ENCODE assay signal across 11 cellular contexts in genomic region chr14:42192659-42193425, GRCh38.
A peak's percentile ranks its signal among the peaks of the same experiment; 100 is the strongest.
DNase-seq lines count a peak whose midpoint lies in the region; FAIRE-seq and TF ChIP-seq lines count a peak whose summit lies in the region.
"Had no signal": no experiment of that assay in that cellular context is flagged by ENCODE, and none has a peak within 500 bp of the region (broad histone marks: within the 10 kb centered on the region; RNA-seq: fewer than 3 reads in every experiment).

No MANE protein-coding gene starts in this region.

- no peaks in the 10 kb centered on the region for H3K27me3 ChIP-seq in adipocyte (replicated peaks; ENCODE audit: control insufficient read depth, insufficient read depth, low read length)
- no peaks in the 10 kb centered on the region for H3K27me3 ChIP-seq in keratinocyte (ENCODE audit: control insufficient read depth, extremely low read depth, insufficient read depth, low read length)
- H3K27me3 ChIP-seq in uterus = no peaks in the 10 kb centered on the region

- H3K4me1 ChIP-seq in adipocyte (ENCODE audit: control insufficient read depth, insufficient read depth, low read length) (peaks cover 10% of the 10 kb centered on the region), keratinocyte (ENCODE audit: control insufficient read depth, extremely low read depth, insufficient read depth, low read length) (peaks cover 19% of the 10 kb centered on the region), uterus (no peaks in the 10 kb centered on the region)

- FAIRE-seq in keratinocyte (lab: Jason Lieb, UNC) = peak; percentile 69
- FAIRE-seq: K562 had no signal

- DNase-seq in AG09319 (ENCODE audit: extremely low read depth, low read depth) (peak; percentile 92), LHCN-M2 (ENCODE audit: low read depth) (peak; percentile 94), adipocyte (ENCODE audit: low read depth) (peak; percentile 96), keratinocyte (ENCODE audit: low read depth, low spot score) (no peak), GM10248 (ENCODE audit: extremely low spot score) (no peak), NCI-H187 treated with DMSO at 0.1 percent for 48 hours (lab: John Stamatoyannopoulos, UW) (no peak), uterus (no peak), cerebellum (ENCODE audit: low spot score) (no peak)
- DNase-seq: activated naive CD4-positive, alpha-beta T cell treated with anti-CD3 and anti-CD28 coated beads for 36 hours; islet precursor cell had no signal

- peak overlapping the region; percentile 58 for H3K4me3 ChIP-seq in adipocyte (ENCODE audit: low read length)
- peak overlapping the region in 2 of 3 experiments; percentile 51 to 68 for H3K4me3 ChIP-seq in keratinocyte (ENCODE audit: control insufficient read depth in 2 of 3, extremely low read depth in 1 of 3, insufficient read depth in 2 of 3, low read depth in 1 of 3, low read length in 3 of 3)
- no peak overlapping the region for H3K4me3 ChIP-seq in uterus
- H3K4me3 ChIP-seq: K562 had no signal

- H3K27ac ChIP-seq in keratinocyte (ENCODE audit: control insufficient read depth, insufficient read depth, low read length) (peak overlapping the region; percentile 70), uterus (peak overlapping the region in 1 of 2 donors; percentile 59)

- no peaks in the 10 kb centered on the region for H3K9me3 ChIP-seq in adipocyte (ENCODE audit: control insufficient read depth, low read length)
- no peaks in the 10 kb centered on the region for H3K9me3 ChIP-seq in keratinocyte (ENCODE audit: control insufficient read depth, low read depth, low read length)
- H3K9me3 ChIP-seq in uterus = no peaks in the 10 kb centered on the region

- CTCF ChIA-PET in GM10248 (lab: Yijun Ruan, JAX) = no interaction called here

- no peak for TF ChIP-seq CTCF in AG09319 (IDR thresholded peaks at IDR 0.05; ENCODE audit: low read depth, low read length)
- TF ChIP-seq CTCF in keratinocyte (optimal IDR thresholded peaks at IDR 0.05 in 1 of 3, IDR thresholded peaks at IDR 0.05 in 1 of 3, conservative IDR thresholded peaks at IDR 0.05 in 1 of 3; ENCODE audit: extremely low read depth in 1 of 3, insufficient read depth in 2 of 3, low read length in 3 of 3) = no peak
- no peak for TF ChIP-seq CTCF in GM10248 (IDR thresholded peaks at IDR 0.05; ENCODE audit: control extremely low read depth, extremely low read depth, low read depth, missing control alignments)
- TF ChIP-seq CTCF in uterus (IDR thresholded peaks at IDR 0.05) = no peak

- no peaks in the 10 kb centered on the region for H4K20me1 ChIP-seq in keratinocyte (ENCODE audit: control insufficient read depth, extremely low read depth, insufficient read depth, low read length)

- no peaks in the 10 kb centered on the region for H3K79me2 ChIP-seq in keratinocyte (ENCODE audit: control insufficient read depth, insufficient read depth, low read length)

- no peak overlapping the region for H3K9ac ChIP-seq in adipocyte (ENCODE audit: low read length)
- peak overlapping the region; percentile 60 for H3K9ac ChIP-seq in keratinocyte (ENCODE audit: control insufficient read depth, extremely low read depth, insufficient read depth, low read length)

- TF ChIP-seq POLR2A in uterus (IDR thresholded peaks at IDR 0.05) = no peak

- POLR2A ChIA-PET in GM10248 (lab: Yijun Ruan, JAX) = no interaction called here

- dilution Hi-C loops in keratinocyte (cut with MboI; ENCODE audit: extremely low pct_ligation_motif_present, low sequenced_read_pairs) = no loop called here

- intact Hi-C loops in uterus (cut with DNase I; ENCODE audit: low total_unique reads) = no loop called here

- no peaks in the 10 kb centered on the region for H3K9me1 ChIP-seq in keratinocyte (ENCODE audit: control insufficient read depth, extremely low read depth, insufficient read depth, low read length)

- H2AFZ ChIP-seq in keratinocyte (ENCODE audit: control insufficient read depth, low read length) = peak overlapping the region; percentile 62

- H3K36me3 ChIP-seq in adipocyte (ENCODE audit: control insufficient read depth, insufficient read depth, low read length, severe bottlenecking) (no peaks in the 10 kb centered on the region), keratinocyte (ENCODE audit: control insufficient read depth in 2 of 2, extremely low read depth in 1 of 2, insufficient read depth in 2 of 2, low read length in 2 of 2) (no peaks in the 10 kb centered on the region), uterus (no peaks in the 10 kb centered on the region)

- peak overlapping the region; percentile 72 for H3K4me2 ChIP-seq in keratinocyte (ENCODE audit: control insufficient read depth, extremely low read depth, insufficient read depth, low read depth, low read length)

Comparison
In these comparisons a context has a peak if more than half of its experiments do, and no peak if none do; other contexts are left out.
1. DNase-seq: peak in AG09319 (single experiment), LHCN-M2 (single experiment) and adipocyte (single experiment); none in keratinocyte (single experiment), GM10248 (single experiment), NCI-H187 treated with DMSO at 0.1 percent for 48 hours (single experiment), uterus (0 of 2) and cerebellum (single experiment).
2. H3K4me3 ChIP-seq: peak in adipocyte (single experiment) and keratinocyte (2 of 3); none in uterus (0 of 2).